In the genomic region with DNA sequence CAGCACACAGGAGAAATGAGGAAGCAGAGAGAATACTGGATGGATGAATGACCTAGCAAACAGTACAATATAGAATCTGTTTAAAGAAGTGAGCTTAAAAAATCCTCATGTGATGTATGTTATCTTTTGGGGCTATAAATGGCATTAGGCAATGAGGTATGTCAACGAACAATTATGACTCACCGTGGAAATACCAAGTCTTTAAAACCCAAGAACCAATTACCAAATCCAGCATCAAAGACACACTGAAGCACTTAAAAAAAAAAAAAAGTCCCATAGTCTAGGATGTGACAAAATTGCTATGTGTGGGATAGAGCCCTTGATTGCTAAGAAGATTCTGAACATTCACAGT, we compare ENCODE assay signal across 1 cellular context.
A peak's percentile ranks its signal among the peaks of the same experiment; 100 is the strongest.
TF ChIP-seq lines count a peak whose summit lies in the region.

No MANE protein-coding gene starts in this region.

TF ChIP-seq in HEK293, 187 proteins besides CTCF, POLR2A, EP300 and RAD21 (continued from another document and continues in another):
- no peak for TF ChIP-seq ZNF658 (tag by site-specific recombination; IDR thresholded peaks at IDR 0.05)
- TF ChIP-seq ZNF138 (tag by site-specific recombination; IDR thresholded peaks at IDR 0.05; ENCODE audit: borderline replicate concordance), result no peak
- no peak for TF ChIP-seq KLF1 (tag by site-specific recombination; IDR thresholded peaks at IDR 0.05)
- TF ChIP-seq KLF10 (tag by site-specific recombination; IDR thresholded peaks at IDR 0.05), result no peak
- no peak for TF ChIP-seq ZSCAN30 (tag by site-specific recombination; IDR thresholded peaks at IDR 0.05)
- no peak for TF ChIP-seq ZNF10 (tag by site-specific recombination; IDR thresholded peaks at IDR 0.05)
- TF ChIP-seq, protein P1, sequence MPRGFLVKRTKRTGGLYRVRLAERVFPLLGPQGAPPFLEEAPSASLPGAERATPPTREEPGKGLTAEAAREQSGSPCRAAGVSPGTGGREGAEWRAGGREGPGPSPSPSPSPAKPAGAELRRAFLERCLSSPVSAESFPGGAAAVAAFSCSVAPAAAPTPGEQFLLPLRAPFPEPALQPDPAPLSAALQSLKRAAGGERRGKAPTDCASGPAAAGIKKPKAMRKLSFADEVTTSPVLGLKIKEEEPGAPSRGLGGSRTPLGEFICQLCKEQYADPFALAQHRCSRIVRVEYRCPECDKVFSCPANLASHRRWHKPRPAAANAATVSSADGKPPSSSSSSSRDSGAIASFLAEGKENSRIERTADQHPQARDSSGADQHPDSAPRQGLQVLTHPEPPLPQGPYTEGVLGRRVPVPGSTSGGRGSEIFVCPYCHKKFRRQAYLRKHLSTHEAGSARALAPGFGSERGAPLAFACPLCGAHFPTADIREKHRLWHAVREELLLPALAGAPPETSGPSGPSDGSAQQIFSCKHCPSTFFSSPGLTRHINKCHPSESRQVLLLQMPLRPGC (tag by site-specific recombination; IDR thresholded peaks at IDR 0.05), result peak; percentile 54; the same call in 1 of the 2 replicates
- peak; percentile 46; the same call in 1 of the 2 replicates for TF ChIP-seq ZEB2 (tag by site-specific recombination; IDR thresholded peaks at IDR 0.05)
- TF ChIP-seq ZNF433 (tag by site-specific recombination; IDR thresholded peaks at IDR 0.05; ENCODE audit: low read depth), result no peak
- peak; percentile 68 for TF ChIP-seq ZNF629 (tag by site-specific recombination; IDR thresholded peaks at IDR 0.05)
- TF ChIP-seq, protein P2, sequence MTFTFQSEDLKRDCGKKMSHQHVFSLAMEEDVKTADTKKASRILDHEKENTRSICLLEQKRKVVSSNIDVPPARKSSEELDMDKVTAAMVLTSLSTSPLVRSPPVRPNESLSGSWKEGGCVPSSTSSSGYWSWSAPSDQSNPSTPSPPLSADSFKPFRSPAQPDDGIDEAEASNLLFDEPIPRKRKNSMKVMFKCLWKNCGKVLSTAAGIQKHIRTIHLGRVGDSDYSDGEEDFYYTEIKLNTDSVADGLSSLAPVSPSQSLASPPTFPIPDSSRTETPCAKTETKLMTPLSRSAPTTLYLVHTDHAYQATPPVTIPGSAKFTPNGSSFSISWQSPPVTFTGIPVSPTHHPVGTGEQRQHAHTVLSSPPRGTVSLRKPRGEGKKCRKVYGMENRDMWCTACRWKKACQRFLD (tag by site-specific recombination; IDR thresholded peaks at IDR 0.05), result no peak
- no peak for TF ChIP-seq ZNF610 (tag by site-specific recombination; IDR thresholded peaks at IDR 0.05; ENCODE audit: borderline replicate concordance)
- no peak for TF ChIP-seq ZNF341 (tag by site-specific recombination; IDR thresholded peaks at IDR 0.05; ENCODE audit: low read depth)
- TF ChIP-seq ZNF529 (tag by site-specific recombination; IDR thresholded peaks at IDR 0.05; ENCODE audit: insufficient replicate concordance), result no peak
- no peak for TF ChIP-seq SCRT2 (tag by site-specific recombination; IDR thresholded peaks at IDR 0.05)
- no peak for TF ChIP-seq ZNF174 (tag by site-specific recombination; IDR thresholded peaks at IDR 0.05)
- TF ChIP-seq TRIM28 (IDR thresholded peaks at IDR 0.05; ENCODE audit: borderline replicate concordance, low read length), result no peak
- TF ChIP-seq TCF7L2 (IDR thresholded peaks at IDR 0.05; ENCODE audit: borderline replicate concordance, low read depth, low read length), result no peak
- TF ChIP-seq ZNF654 (tag by site-specific recombination; IDR thresholded peaks at IDR 0.05; ENCODE audit: low read depth), result no peak; the same call in 1 of the 2 replicates
- no peak for TF ChIP-seq ZNF2 (tag by site-specific recombination; IDR thresholded peaks at IDR 0.05)
- no peak for TF ChIP-seq ZFP37 (tag by site-specific recombination; IDR thresholded peaks at IDR 0.05)
- no peak for TF ChIP-seq ZNF521 (tag by site-specific recombination; IDR thresholded peaks at IDR 0.05)
- TF ChIP-seq, protein P3, sequence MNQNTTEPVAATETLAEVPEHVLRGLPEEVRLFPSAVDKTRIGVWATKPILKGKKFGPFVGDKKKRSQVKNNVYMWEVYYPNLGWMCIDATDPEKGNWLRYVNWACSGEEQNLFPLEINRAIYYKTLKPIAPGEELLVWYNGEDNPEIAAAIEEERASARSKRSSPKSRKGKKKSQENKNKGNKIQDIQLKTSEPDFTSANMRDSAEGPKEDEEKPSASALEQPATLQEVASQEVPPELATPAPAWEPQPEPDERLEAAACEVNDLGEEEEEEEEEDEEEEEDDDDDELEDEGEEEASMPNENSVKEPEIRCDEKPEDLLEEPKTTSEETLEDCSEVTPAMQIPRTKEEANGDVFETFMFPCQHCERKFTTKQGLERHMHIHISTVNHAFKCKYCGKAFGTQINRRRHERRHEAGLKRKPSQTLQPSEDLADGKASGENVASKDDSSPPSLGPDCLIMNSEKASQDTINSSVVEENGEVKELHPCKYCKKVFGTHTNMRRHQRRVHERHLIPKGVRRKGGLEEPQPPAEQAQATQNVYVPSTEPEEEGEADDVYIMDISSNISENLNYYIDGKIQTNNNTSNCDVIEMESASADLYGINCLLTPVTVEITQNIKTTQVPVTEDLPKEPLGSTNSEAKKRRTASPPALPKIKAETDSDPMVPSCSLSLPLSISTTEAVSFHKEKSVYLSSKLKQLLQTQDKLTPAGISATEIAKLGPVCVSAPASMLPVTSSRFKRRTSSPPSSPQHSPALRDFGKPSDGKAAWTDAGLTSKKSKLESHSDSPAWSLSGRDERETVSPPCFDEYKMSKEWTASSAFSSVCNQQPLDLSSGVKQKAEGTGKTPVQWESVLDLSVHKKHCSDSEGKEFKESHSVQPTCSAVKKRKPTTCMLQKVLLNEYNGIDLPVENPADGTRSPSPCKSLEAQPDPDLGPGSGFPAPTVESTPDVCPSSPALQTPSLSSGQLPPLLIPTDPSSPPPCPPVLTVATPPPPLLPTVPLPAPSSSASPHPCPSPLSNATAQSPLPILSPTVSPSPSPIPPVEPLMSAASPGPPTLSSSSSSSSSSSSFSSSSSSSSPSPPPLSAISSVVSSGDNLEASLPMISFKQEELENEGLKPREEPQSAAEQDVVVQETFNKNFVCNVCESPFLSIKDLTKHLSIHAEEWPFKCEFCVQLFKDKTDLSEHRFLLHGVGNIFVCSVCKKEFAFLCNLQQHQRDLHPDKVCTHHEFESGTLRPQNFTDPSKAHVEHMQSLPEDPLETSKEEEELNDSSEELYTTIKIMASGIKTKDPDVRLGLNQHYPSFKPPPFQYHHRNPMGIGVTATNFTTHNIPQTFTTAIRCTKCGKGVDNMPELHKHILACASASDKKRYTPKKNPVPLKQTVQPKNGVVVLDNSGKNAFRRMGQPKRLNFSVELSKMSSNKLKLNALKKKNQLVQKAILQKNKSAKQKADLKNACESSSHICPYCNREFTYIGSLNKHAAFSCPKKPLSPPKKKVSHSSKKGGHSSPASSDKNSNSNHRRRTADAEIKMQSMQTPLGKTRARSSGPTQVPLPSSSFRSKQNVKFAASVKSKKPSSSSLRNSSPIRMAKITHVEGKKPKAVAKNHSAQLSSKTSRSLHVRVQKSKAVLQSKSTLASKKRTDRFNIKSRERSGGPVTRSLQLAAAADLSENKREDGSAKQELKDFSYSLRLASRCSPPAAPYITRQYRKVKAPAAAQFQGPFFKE (tag by site-specific recombination; IDR thresholded peaks at IDR 0.05; ENCODE audit: borderline replicate concordance), result no peak
- TF ChIP-seq, protein P4, sequence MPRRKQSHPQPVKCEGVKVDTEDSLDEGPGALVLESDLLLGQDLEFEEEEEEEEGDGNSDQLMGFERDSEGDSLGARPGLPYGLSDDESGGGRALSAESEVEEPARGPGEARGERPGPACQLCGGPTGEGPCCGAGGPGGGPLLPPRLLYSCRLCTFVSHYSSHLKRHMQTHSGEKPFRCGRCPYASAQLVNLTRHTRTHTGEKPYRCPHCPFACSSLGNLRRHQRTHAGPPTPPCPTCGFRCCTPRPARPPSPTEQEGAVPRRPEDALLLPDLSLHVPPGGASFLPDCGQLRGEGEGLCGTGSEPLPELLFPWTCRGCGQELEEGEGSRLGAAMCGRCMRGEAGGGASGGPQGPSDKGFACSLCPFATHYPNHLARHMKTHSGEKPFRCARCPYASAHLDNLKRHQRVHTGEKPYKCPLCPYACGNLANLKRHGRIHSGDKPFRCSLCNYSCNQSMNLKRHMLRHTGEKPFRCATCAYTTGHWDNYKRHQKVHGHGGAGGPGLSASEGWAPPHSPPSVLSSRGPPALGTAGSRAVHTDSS (tag by site-specific recombination; IDR thresholded peaks at IDR 0.05), result no peak
- TF ChIP-seq ZNF37A (tag by site-specific recombination; IDR thresholded peaks at IDR 0.05), result no peak
- TF ChIP-seq, protein P5, sequence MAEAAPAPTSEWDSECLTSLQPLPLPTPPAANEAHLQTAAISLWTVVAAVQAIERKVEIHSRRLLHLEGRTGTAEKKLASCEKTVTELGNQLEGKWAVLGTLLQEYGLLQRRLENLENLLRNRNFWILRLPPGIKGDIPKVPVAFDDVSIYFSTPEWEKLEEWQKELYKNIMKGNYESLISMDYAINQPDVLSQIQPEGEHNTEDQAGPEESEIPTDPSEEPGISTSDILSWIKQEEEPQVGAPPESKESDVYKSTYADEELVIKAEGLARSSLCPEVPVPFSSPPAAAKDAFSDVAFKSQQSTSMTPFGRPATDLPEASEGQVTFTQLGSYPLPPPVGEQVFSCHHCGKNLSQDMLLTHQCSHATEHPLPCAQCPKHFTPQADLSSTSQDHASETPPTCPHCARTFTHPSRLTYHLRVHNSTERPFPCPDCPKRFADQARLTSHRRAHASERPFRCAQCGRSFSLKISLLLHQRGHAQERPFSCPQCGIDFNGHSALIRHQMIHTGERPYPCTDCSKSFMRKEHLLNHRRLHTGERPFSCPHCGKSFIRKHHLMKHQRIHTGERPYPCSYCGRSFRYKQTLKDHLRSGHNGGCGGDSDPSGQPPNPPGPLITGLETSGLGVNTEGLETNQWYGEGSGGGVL (tag by site-specific recombination; IDR thresholded peaks at IDR 0.05), result no peak
- no peak for TF ChIP-seq ZNF404 (tag by site-specific recombination; IDR thresholded peaks at IDR 0.05)
- TF ChIP-seq, protein P6, sequence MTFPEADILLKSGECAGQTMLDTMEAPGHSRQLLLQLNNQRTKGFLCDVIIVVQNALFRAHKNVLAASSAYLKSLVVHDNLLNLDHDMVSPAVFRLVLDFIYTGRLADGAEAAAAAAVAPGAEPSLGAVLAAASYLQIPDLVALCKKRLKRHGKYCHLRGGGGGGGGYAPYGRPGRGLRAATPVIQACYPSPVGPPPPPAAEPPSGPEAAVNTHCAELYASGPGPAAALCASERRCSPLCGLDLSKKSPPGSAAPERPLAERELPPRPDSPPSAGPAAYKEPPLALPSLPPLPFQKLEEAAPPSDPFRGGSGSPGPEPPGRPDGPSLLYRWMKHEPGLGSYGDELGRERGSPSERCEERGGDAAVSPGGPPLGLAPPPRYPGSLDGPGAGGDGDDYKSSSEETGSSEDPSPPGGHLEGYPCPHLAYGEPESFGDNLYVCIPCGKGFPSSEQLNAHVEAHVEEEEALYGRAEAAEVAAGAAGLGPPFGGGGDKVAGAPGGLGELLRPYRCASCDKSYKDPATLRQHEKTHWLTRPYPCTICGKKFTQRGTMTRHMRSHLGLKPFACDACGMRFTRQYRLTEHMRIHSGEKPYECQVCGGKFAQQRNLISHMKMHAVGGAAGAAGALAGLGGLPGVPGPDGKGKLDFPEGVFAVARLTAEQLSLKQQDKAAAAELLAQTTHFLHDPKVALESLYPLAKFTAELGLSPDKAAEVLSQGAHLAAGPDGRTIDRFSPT (tag by site-specific recombination; IDR thresholded peaks at IDR 0.05), result no peak
- TF ChIP-seq FEZF1 (tag by site-specific recombination; IDR thresholded peaks at IDR 0.05), result no peak
- TF ChIP-seq, protein P7, sequence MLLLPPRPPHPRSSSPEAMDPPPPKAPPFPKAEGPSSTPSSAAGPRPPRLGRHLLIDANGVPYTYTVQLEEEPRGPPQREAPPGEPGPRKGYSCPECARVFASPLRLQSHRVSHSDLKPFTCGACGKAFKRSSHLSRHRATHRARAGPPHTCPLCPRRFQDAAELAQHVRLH (tag by site-specific recombination; IDR thresholded peaks at IDR 0.05), result no peak
- TF ChIP-seq ZNF175 (tag by site-specific recombination; IDR thresholded peaks at IDR 0.05), result no peak
- TF ChIP-seq, protein P8, sequence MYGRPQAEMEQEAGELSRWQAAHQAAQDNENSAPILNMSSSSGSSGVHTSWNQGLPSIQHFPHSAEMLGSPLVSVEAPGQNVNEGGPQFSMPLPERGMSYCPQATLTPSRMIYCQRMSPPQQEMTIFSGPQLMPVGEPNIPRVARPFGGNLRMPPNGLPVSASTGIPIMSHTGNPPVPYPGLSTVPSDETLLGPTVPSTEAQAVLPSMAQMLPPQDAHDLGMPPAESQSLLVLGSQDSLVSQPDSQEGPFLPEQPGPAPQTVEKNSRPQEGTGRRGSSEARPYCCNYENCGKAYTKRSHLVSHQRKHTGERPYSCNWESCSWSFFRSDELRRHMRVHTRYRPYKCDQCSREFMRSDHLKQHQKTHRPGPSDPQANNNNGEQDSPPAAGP (tag by site-specific recombination; IDR thresholded peaks at IDR 0.05), result no peak
- TF ChIP-seq ZNF548 (tag by site-specific recombination; IDR thresholded peaks at IDR 0.05), result no peak
- TF ChIP-seq ZNF843 (tag by site-specific recombination; IDR thresholded peaks at IDR 0.05), result peak; percentile 36; the same call in 1 of the 2 replicates
- TF ChIP-seq ZNF423 (tag by site-specific recombination; IDR thresholded peaks at IDR 0.05), result no peak
- no peak for TF ChIP-seq ZNF114 (tag by site-specific recombination; IDR thresholded peaks at IDR 0.05)
- no peak for TF ChIP-seq ZNF391 (tag by site-specific recombination; IDR thresholded peaks at IDR 0.05; ENCODE audit: borderline replicate concordance, low read depth)
- TF ChIP-seq SP7 (tag by site-specific recombination; IDR thresholded peaks at IDR 0.05), result peak; percentile 55
- TF ChIP-seq ZNF157 (tag by site-specific recombination; IDR thresholded peaks at IDR 0.05), result no peak
- TF ChIP-seq ZNF76 (tag by site-specific recombination; IDR thresholded peaks at IDR 0.05; ENCODE audit: borderline replicate concordance, low read depth), result no peak
- TF ChIP-seq IKZF3 (tag by site-specific recombination; IDR thresholded peaks at IDR 0.05), result no peak
- 0 out of 2 replicates have a peak, but pooled peaks have one; percentile 12 for TF ChIP-seq SP2 (tag by site-specific recombination; IDR thresholded peaks at IDR 0.05)
- TF ChIP-seq BCL11A (tag by site-specific recombination; IDR thresholded peaks at IDR 0.05; ENCODE audit: low read depth), result no peak
- TF ChIP-seq, protein P9, sequence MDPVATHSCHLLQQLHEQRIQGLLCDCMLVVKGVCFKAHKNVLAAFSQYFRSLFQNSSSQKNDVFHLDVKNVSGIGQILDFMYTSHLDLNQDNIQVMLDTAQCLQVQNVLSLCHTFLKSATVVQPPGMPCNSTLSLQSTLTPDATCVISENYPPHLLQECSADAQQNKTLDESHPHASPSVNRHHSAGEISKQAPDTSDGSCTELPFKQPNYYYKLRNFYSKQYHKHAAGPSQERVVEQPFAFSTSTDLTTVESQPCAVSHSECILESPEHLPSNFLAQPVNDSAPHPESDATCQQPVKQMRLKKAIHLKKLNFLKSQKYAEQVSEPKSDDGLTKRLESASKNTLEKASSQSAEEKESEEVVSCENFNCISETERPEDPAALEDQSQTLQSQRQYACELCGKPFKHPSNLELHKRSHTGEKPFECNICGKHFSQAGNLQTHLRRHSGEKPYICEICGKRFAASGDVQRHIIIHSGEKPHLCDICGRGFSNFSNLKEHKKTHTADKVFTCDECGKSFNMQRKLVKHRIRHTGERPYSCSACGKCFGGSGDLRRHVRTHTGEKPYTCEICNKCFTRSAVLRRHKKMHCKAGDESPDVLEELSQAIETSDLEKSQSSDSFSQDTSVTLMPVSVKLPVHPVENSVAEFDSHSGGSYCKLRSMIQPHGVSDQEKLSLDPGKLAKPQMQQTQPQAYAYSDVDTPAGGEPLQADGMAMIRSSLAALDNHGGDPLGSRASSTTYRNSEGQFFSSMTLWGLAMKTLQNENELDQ (tag by site-specific recombination; IDR thresholded peaks at IDR 0.05; ENCODE audit: low read depth), result no peak
- no peak for TF ChIP-seq ZNF248 (tag by site-specific recombination; IDR thresholded peaks at IDR 0.05)
- no peak for TF ChIP-seq ZNF23 (tag by site-specific recombination; IDR thresholded peaks at IDR 0.05; ENCODE audit: borderline replicate concordance)
- TF ChIP-seq MZF1 (tag by site-specific recombination; IDR thresholded peaks at IDR 0.05; ENCODE audit: borderline replicate concordance), result no peak
